ENCODE assay signal across 2 cellular contexts in the genomic region with DNA sequence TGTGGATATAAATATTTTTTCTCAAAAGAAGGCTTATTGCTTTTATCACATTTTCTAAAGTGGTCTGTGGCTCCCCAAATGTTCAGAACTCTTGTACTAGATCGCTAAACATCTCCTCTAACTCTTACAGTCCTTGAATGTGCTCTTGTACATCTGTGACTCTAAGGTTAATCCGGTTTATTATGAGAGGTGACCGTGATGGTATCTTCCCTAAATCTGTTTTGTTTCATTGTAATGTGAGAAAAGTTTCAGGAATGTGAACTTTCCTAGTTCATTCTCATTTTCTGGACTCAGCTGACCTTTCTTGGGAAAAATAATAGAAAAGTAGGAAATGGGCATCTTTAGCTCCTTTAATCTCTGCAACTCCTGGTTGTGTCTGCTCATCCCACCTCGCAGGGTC.
TF ChIP-seq lines count a peak whose summit lies in the region.

No MANE protein-coding gene starts in this region.

TF ChIP-seq in SK-N-SH, 30 proteins besides CTCF, POLR2A, EP300 and RAD21:
- TF ChIP-seq, protein P1, sequence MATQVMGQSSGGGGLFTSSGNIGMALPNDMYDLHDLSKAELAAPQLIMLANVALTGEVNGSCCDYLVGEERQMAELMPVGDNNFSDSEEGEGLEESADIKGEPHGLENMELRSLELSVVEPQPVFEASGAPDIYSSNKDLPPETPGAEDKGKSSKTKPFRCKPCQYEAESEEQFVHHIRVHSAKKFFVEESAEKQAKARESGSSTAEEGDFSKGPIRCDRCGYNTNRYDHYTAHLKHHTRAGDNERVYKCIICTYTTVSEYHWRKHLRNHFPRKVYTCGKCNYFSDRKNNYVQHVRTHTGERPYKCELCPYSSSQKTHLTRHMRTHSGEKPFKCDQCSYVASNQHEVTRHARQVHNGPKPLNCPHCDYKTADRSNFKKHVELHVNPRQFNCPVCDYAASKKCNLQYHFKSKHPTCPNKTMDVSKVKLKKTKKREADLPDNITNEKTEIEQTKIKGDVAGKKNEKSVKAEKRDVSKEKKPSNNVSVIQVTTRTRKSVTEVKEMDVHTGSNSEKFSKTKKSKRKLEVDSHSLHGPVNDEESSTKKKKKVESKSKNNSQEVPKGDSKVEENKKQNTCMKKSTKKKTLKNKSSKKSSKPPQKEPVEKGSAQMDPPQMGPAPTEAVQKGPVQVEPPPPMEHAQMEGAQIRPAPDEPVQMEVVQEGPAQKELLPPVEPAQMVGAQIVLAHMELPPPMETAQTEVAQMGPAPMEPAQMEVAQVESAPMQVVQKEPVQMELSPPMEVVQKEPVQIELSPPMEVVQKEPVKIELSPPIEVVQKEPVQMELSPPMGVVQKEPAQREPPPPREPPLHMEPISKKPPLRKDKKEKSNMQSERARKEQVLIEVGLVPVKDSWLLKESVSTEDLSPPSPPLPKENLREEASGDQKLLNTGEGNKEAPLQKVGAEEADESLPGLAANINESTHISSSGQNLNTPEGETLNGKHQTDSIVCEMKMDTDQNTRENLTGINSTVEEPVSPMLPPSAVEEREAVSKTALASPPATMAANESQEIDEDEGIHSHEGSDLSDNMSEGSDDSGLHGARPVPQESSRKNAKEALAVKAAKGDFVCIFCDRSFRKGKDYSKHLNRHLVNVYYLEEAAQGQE (IDR thresholded peaks at IDR 0.05; ENCODE audit: low read depth, low read length), result no peak
- TF ChIP-seq POLR2AphosphoS5 (IDR thresholded peaks at IDR 0.05; ENCODE audit: low read depth, low read length) (no peak), TEAD4 (IDR thresholded peaks at IDR 0.05; ENCODE audit: borderline replicate concordance, insufficient read depth) (no peak), SIN3A (IDR thresholded peaks at IDR 0.05; ENCODE audit: borderline replicate concordance, low read depth, low read length) (no peak)

TF ChIP-seq in SK-N-SH treated with all-trans-retinoic acid at 6 μM for 48 hours, 23 proteins besides CTCF, POLR2A, EP300 and RAD21 (continued from another document):
- TF ChIP-seq, protein P2, sequence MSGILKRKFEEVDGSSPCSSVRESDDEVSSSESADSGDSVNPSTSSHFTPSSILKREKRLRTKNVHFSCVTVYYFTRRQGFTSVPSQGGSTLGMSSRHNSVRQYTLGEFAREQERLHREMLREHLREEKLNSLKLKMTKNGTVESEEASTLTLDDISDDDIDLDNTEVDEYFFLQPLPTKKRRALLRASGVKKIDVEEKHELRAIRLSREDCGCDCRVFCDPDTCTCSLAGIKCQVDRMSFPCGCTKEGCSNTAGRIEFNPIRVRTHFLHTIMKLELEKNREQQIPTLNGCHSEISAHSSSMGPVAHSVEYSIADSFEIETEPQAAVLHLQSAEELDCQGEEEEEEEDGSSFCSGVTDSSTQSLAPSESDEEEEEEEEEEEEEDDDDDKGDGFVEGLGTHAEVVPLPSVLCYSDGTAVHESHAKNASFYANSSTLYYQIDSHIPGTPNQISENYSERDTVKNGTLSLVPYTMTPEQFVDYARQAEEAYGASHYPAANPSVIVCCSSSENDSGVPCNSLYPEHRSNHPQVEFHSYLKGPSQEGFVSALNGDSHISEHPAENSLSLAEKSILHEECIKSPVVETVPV (CRISPR knock-in tag; IDR thresholded peaks at IDR 0.05), result no peak
- no peak for TF ChIP-seq CSDC2 (CRISPR knock-in tag; IDR thresholded peaks at IDR 0.05)
- TF ChIP-seq TOX (CRISPR knock-in tag; IDR thresholded peaks at IDR 0.05; ENCODE audit: borderline replicate concordance), result no peak
- no peak for TF ChIP-seq PPARA (CRISPR knock-in tag; IDR thresholded peaks at IDR 0.05; ENCODE audit: borderline replicate concordance)
- no peak for TF ChIP-seq ZNF565 (CRISPR knock-in tag; conservative IDR thresholded peaks at IDR 0.05; ENCODE audit: low read depth)
- TF ChIP-seq TCF4 (CRISPR knock-in tag; IDR thresholded peaks at IDR 0.05; ENCODE audit: borderline replicate concordance), result no peak
TF ChIP-seq in SK-N-SH treated with all-trans-retinoic acid at 6 μM for 48 hours: peak in this region for 0.
